ENCODE assay signal across 18 cellular contexts in the genomic region with DNA sequence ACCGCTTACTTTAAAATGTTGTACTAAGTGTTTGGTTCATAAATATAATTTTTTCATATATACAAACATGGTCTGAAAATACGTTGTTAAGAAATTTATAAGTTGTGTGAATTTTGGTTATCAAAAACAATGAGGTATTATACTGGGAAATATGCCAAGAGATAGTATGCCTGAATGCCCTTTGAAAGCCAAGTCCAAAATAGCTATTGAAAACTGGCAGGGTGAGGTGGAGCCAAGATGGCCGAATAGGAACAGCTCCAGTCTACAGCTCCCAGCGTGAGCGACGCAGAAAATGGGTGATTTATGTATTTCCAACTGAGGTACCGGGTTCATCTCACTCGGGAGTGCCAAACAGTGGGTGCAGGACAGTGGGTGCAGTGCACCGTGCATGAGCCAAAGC.
"Had no signal": no experiment of that assay in that cellular context is flagged by ENCODE, and none has a peak within 500 bp of the region (broad histone marks: within the 10 kb centered on the region; RNA-seq: fewer than 3 reads in every experiment).

No MANE protein-coding gene starts in this region.

- DNase-seq: activated CD4-positive, alpha-beta memory T cell treated with anti-CD3 and anti-CD28 coated beads for 36 hours; activated CD4-positive, alpha-beta T cell treated with anti-CD3 and anti-CD28 coated beads, Interleukin-2, amount 10 ng/mL, durations not matched to agents 24 days and 14 days; activated CD4-positive, CD25-positive, alpha-beta regulatory T cell treated with anti-CD3 and anti-CD28 coated beads, Interleukin-2, amount 50 U/mL, for 72 hours; activated CD8-positive, alpha-beta memory T cell treated with anti-CD3 and anti-CD28 coated beads, Interleukin-2, amount 50 U/mL, for 4 hours; activated gamma-delta T cell; activated naive CD4-positive, alpha-beta T cell treated with anti-CD3 and anti-CD28 coated beads, Interleukin-2, amount 10 ng/mL, durations not matched to agents 7 days and 5 days; activated naive CD8-positive, alpha-beta T cell treated with anti-CD3 and anti-CD28 coated beads, Interleukin-2, amount 10 ng/mL, durations not matched to agents 7 days and 5 days; activated T-cell treated with anti-CD3 and anti-CD28 coated beads, Interleukin-2, amount 50 U/mL, for 1 hour; foreskin fibroblast; kidney glomerular epithelial cell; left lung; mucosa of descending colon; stimulated activated CD4-positive, alpha-beta T cell treated with anti-CD3 and anti-CD28 coated beads, Interleukin-1b, Interleukin-23, amount 100 ng/mL, for 48 hours; stimulated activated naive CD4-positive, alpha-beta T cell; T1000; tibial artery; upper lobe of right lung; WERI-Rb-1 had no signal
